In the genomic region with DNA sequence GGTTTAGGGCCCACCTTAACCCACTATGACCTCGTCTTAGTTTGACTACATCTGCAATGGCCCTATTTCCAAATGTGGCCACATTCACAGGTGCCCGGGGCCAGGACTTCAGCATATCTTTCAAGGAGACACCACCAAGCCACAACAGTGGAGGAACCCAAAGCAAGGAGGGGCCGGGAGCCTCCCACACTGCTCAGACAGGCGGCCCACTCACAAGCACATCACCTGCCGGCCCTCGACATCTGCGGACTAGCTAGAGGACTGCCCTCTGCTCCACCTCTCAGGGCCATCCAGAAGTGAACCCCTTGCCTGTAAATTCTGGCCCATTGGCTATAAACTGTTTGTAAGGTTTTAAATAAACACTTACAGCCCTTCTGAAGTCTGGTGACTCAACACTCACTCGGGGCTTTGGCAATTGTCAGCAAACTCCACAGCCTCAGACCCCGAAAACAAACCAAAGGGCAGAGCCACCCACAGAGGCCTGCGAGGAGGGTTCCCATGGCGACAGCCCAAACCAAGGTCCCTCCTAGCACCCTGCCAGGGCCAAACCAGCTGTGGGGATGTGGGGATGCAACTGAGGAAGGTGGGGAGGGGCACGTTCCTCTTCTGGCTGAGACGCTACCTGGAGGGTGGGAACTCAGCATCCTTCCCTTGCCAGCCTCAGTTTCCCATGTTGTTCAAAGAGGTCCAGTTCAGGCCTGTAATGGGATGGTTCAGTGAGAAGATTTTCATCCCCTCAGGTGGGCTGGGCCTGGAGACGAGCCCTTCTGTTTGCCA, we compare ENCODE assay signal across 17 cellular contexts.
"Had no signal": no experiment of that assay in that cellular context is flagged by ENCODE, and none has a peak within 500 bp of the region (broad histone marks: within the 10 kb centered on the region; RNA-seq: fewer than 3 reads in every experiment).

No MANE protein-coding gene starts in this region.

- H3K27ac Mint-ChIP-seq: activated naive CD8-positive, alpha-beta T cell treated with anti-CD3 and anti-CD28 coated beads, Interleukin-2, amount 50 U/mL, for 24 hours; activated T-cell treated with anti-CD3 and anti-CD28 coated beads, Interleukin-2, amount 50 U/mL, for 72 hours; brain had no signal

- H3K4me3 Mint-ChIP-seq: activated naive CD8-positive, alpha-beta T cell treated with anti-CD3 and anti-CD28 coated beads, Interleukin-2, amount 50 U/mL, for 24 hours; activated T-cell treated with anti-CD3 and anti-CD28 coated beads, Interleukin-2, amount 50 U/mL, for 72 hours; brain had no signal

- H3K9me3 Mint-ChIP-seq: activated naive CD8-positive, alpha-beta T cell treated with anti-CD3 and anti-CD28 coated beads, Interleukin-2, amount 50 U/mL, for 24 hours; activated T-cell treated with anti-CD3 and anti-CD28 coated beads, Interleukin-2, amount 50 U/mL, for 72 hours had no signal

- H3K9me3 ChIP-seq: left ventricle myocardium inferior had no signal

- ATAC-seq: activated naive CD8-positive, alpha-beta T cell treated with anti-CD3 and anti-CD28 coated beads, Interleukin-2, amount 50 U/mL, for 24 hours; activated T-cell treated with anti-CD3 and anti-CD28 coated beads, Interleukin-2, amount 50 U/mL, for 72 hours; esophagus mucosa had no signal

- DNase-seq: activated CD8-positive, alpha-beta memory T cell treated with anti-CD3 and anti-CD28 coated beads, Interleukin-2, amount 50 U/mL, for 48 hours; activated gamma-delta T cell; activated naive CD4-positive, alpha-beta T cell treated with anti-CD3 and anti-CD28 coated beads, Interleukin-2, amount 50 U/mL, for 16 hours; activated naive CD8-positive, alpha-beta T cell treated with anti-CD3 and anti-CD28 coated beads, Interleukin-2, amount 50 U/mL, for 24 hours; activated T-cell treated with anti-CD3 and anti-CD28 coated beads, Interleukin-2, amount 50 U/mL, for 72 hours; caudate nucleus; effector memory CD4-positive, alpha-beta T cell; foreskin melanocyte; kidney glomerular epithelial cell; left ventricle myocardium inferior; mammary epithelial cell; stimulated activated CD4-positive, alpha-beta T cell treated with anti-CD3 and anti-CD28 coated beads, Interleukin-2, amount 100 ng/mL, for 48 hours; stimulated activated CD8-positive, alpha-beta memory T cell treated with anti-CD3 and anti-CD28 coated beads, Interleukin-4, amount 100 ng/mL, for 48 hours; stimulated activated naive CD4-positive, alpha-beta T cell; T-helper 9 cell had no signal

- H3K4me1 Mint-ChIP-seq: activated naive CD8-positive, alpha-beta T cell treated with anti-CD3 and anti-CD28 coated beads, Interleukin-2, amount 50 U/mL, for 24 hours had no signal

- H3K4me1 ChIP-seq: left ventricle myocardium inferior had no signal

- H3K36me3 ChIP-seq: left ventricle myocardium inferior had no signal

- H3K27me3 Mint-ChIP-seq: activated naive CD8-positive, alpha-beta T cell treated with anti-CD3 and anti-CD28 coated beads, Interleukin-2, amount 50 U/mL, for 24 hours had no signal

- H3K27ac ChIP-seq: left ventricle myocardium inferior had no signal

- H3K4me3 ChIP-seq: left ventricle myocardium inferior had no signal

- H3K36me3 Mint-ChIP-seq: brain had no signal
